Comparison of ENCODE assay signal across 1 cellular context in genomic region chr1:194297999-194298598, GRCh38.
A peak's percentile ranks its signal among the peaks of the same experiment; 100 is the strongest.
TF ChIP-seq lines count a peak whose summit lies in the region.

No MANE protein-coding gene starts in this region.

TF ChIP-seq in K562, 482 proteins besides CTCF, POLR2A, EP300 and RAD21 (continued from another document):
- TF ChIP-seq PKNOX1 (IDR thresholded peaks at IDR 0.05) (no peak), GATA2 (CRISPR knock-in tag; IDR thresholded peaks at IDR 0.05) (no peak), E2F4 (CRISPR knock-in tag; IDR thresholded peaks at IDR 0.05; ENCODE audit: low read depth) (no peak), POLR2H (tag; IDR thresholded peaks at IDR 0.05; ENCODE audit: low read depth) (0 out of 2 replicates have a peak, but pooled peaks have one; percentile 27), CGGBP1 (CRISPR knock-in tag; IDR thresholded peaks at IDR 0.05) (no peak), HIVEP1 (CRISPR knock-in tag; IDR thresholded peaks at IDR 0.05) (no peak), ZNF212 (CRISPR knock-in tag; IDR thresholded peaks at IDR 0.05) (no peak), HMBOX1 (IDR thresholded peaks at IDR 0.05) (no peak), ILF3 (IDR thresholded peaks at IDR 0.05; ENCODE audit: borderline replicate concordance) (no peak), SRSF9 (IDR thresholded peaks at IDR 0.05; ENCODE audit: borderline replicate concordance, low read depth, low read length) (no peak), ZKSCAN3 (CRISPR knock-in tag; IDR thresholded peaks at IDR 0.05) (no peak), CBFA2T2 (conservative IDR thresholded peaks at IDR 0.05) (no peak), YBX1 (IDR thresholded peaks at IDR 0.05) (no peak), ZNF639 (CRISPR knock-in tag; conservative IDR thresholded peaks at IDR 0.05 in 1 of 2, IDR thresholded peaks at IDR 0.05 in 1 of 2) (no peak), NCOA4 (IDR thresholded peaks at IDR 0.05; ENCODE audit: partially characterized antibody) (no peak), GABPB2 (CRISPR knock-in tag; conservative IDR thresholded peaks at IDR 0.05) (no peak), ELF4 (CRISPR knock-in tag; IDR thresholded peaks at IDR 0.05) (no peak), AFF1 (IDR thresholded peaks at IDR 0.05; ENCODE audit: low read depth in 1 of 2, partially characterized antibody in 2 of 2) (no peak), ESRRA (IDR thresholded peaks at IDR 0.05; ENCODE audit: borderline replicate concordance, low read depth) (no peak), PATZ1 (CRISPR knock-in tag; IDR thresholded peaks at IDR 0.05; ENCODE audit: borderline replicate concordance) (no peak), SNAPC5 (CRISPR knock-in tag; IDR thresholded peaks at IDR 0.05) (no peak), MEF2A (IDR thresholded peaks at IDR 0.05; ENCODE audit: control insufficient read depth, low read depth, low read length) (no peak), DMBX1 (CRISPR knock-in tag; IDR thresholded peaks at IDR 0.05; ENCODE audit: borderline replicate concordance) (peak; percentile 71; the same call in 1 of the 2 replicates), TRIM24 (IDR thresholded peaks at IDR 0.05) (peak; percentile 84 to 90), NR3C1 (CRISPR knock-in tag; IDR thresholded peaks at IDR 0.05) (no peak), ZNF175 (CRISPR knock-in tag; IDR thresholded peaks at IDR 0.05; ENCODE audit: low read depth) (0 out of 2 replicates have a peak, but pooled peaks have one; percentile 44), PCBP1 (IDR thresholded peaks at IDR 0.05; ENCODE audit: low read depth, low read length, poor library complexity, severe bottlenecking) (no peak), SAFB (IDR thresholded peaks at IDR 0.05; ENCODE audit: borderline replicate concordance, low read depth, low read length) (no peak), ATF2 (CRISPR knock-in tag; IDR thresholded peaks at IDR 0.05) (no peak), BDP1 (IDR thresholded peaks at IDR 0.05; ENCODE audit: insufficient read depth, insufficient read length) (no peak), JUN (IDR thresholded peaks at IDR 0.05; ENCODE audit: borderline replicate concordance, low read depth, low read length) (no peak), JUN (CRISPR knock-in tag; IDR thresholded peaks at IDR 0.05; ENCODE audit: borderline replicate concordance) (no peak), SREBF1 (IDR thresholded peaks at IDR 0.05; ENCODE audit: borderline replicate concordance, low read depth, low read length) (no peak), ZNF274 (IDR thresholded peaks at IDR 0.05; ENCODE audit: borderline replicate concordance, low read depth, low read length) (no peak), RBBP5 (IDR thresholded peaks at IDR 0.05; ENCODE audit: borderline replicate concordance, insufficient read depth, low read length, poor library complexity, severe bottlenecking) (no peak), NFYB (IDR thresholded peaks at IDR 0.05; ENCODE audit: extremely low read depth, insufficient read length) (no peak), RFX1 (IDR thresholded peaks at IDR 0.05) (no peak), KLF10 (CRISPR knock-in tag; IDR thresholded peaks at IDR 0.05) (no peak), ZNF408 (CRISPR knock-in tag; IDR thresholded peaks at IDR 0.05; ENCODE audit: low read depth) (no peak), NFE2 (IDR thresholded peaks at IDR 0.05; ENCODE audit: low read depth) (no peak), HDAC1 (IDR thresholded peaks at IDR 0.05) (no peak), POLR2G (IDR thresholded peaks at IDR 0.05; ENCODE audit: low read depth, low read length) (no peak)
